4 cellular contexts compared by ENCODE assay signal in genomic region chr12:47920913-47921312, GRCh38.
"Had no signal": no experiment of that assay in that cellular context is flagged by ENCODE, and none has a peak within 500 bp of the region (broad histone marks: within the 10 kb centered on the region; RNA-seq: fewer than 3 reads in every experiment).

No MANE protein-coding gene starts in this region.

- DNase-seq: H9, HCEC 1CT, IMR-90 had no signal

- H3K4me3 Mint-ChIP-seq: GM23338, H9 had no signal

- H3K4me3 ChIP-seq: GM23338 had no signal

- H3K27ac Mint-ChIP-seq: GM23338, H9 had no signal

- ATAC-seq: GM23338 had no signal

- H3K4me1 Mint-ChIP-seq: GM23338, H9 had no signal

- H3K9me3 Mint-ChIP-seq: GM23338, H9 had no signal
